ENCODE assay signal across 8 cellular contexts in the genomic region with DNA sequence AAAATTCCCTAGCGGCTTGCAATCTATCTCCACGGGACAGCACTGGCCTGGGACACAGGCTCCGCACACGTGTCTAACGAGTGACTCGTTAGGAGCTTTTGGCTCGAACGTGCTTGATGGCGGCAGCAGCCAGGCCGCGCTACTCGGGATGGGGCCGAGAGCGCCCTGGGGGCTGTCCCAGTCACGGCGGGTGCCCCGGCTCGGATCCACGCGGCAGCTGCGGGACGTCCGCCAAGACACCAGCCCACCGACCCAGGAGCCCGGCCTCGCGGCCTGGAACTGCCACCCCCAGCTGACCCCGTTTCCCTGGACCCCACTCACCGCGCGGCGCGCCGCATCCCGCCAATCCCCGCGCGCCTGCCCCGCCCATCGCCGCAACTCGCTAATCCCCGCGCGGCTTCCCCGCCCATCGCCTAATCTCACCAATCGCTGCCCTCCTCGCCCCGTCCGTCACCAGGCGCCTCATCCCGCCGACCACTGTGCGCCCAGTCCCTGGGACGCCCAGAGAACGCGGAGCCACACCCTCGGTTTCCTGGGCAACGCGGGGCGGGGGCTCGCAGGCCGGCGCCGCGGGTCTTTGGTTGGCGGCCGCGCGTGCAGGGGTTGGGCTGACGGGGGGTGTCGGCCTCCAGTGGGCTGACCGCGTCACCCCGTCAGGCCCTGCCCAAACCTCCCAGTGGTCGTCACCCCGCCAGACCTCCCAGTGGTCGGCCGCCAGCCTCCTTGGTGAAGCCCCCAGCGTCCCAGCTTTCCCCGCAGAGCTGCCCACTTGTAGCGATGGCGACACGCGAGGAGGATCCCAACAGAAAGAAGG. TPM values are rescaled to one million over a fixed set of nuclear protein-coding genes. Genes with fewer than 3 reads are reported as not detected.
DNase-seq lines count a peak whose midpoint lies in the region; ATAC-seq and TF ChIP-seq lines count a peak whose summit lies in the region.

POLD2 (minus strand) TSS at position 359 of the 814 bp plus-strand sequence. CDS start 1,495 bp downstream, outside the sequence.

- peaks cover 20% of the 10 kb centered on the region for H3K4me1 Mint-ChIP-seq in activated T-helper 17 cell treated with anti-CD3 and anti-CD28 coated beads, Interleukin-2, amount 50 U/mL, for 72 hours
- peaks cover 14 to 41% (median 36%) of the 10 kb centered on the region in 4 donors for H3K4me1 Mint-ChIP-seq in naive thymus-derived CD8-positive, alpha-beta T cell

- peaks cover 18% of the 10 kb centered on the region for H3F3A ChIP-seq in DOHH2 (ENCODE audit: control insufficient read depth, insufficient read depth)
- H3F3A ChIP-seq in GM23248 (ENCODE audit: insufficient read depth): no peaks in the 10 kb centered on the region

- in situ Hi-C loops in GM23248 (cut with MboI): no loop called here

- H3K4me1 ChIP-seq in DOHH2 (ENCODE audit: control insufficient read depth, low read length) (peaks cover 64% of the 10 kb centered on the region), GM23248 (ENCODE audit: insufficient read depth) (peaks cover 10% of the 10 kb centered on the region; the same call in 1 of the 2 replicates), fibroblast of lung (ENCODE audit: control insufficient read depth, extremely low read depth, insufficient read depth, low read length) (peaks cover 4% of the 10 kb centered on the region)

- peak within 1 kb of the TSS; percentile 93 for H3K27ac Mint-ChIP-seq in activated T-helper 17 cell treated with anti-CD3 and anti-CD28 coated beads, Interleukin-2, amount 50 U/mL, for 72 hours
- peak within 1 kb of the TSS; percentile 79 to 97 (median 92) for H3K27ac Mint-ChIP-seq in naive thymus-derived CD8-positive, alpha-beta T cell

- POLR2A ChIA-PET in naive thymus-derived CD8-positive, alpha-beta T cell (lab: Charles Lee): interaction anchor here (0.7 to 2.1 kb wide), 8 partner anchors 18 to 79 kb away, joined by 3 to 12 read pairs (median 4); partner anchors contain the start of genes AEBP1, DBNL, PGAM2 and YKT6

- H3K9me2 ChIP-seq in DOHH2 (replicated peaks; ENCODE audit: control insufficient read depth, low read length) (no peaks in the 10 kb centered on the region), GM23248 (ENCODE audit: insufficient read depth) (no peaks in the 10 kb centered on the region)

- peak; percentile 100 for ATAC-seq in activated T-helper 17 cell treated with anti-CD3 and anti-CD28 coated beads, Interleukin-2, amount 50 U/mL, for 72 hours (replicated peaks)
- ATAC-seq in naive thymus-derived CD8-positive, alpha-beta T cell: peak; percentile 97 to 98

- peaks cover 44% of the 10 kb centered on the region for H3K36me3 Mint-ChIP-seq in activated T-helper 17 cell treated with anti-CD3 and anti-CD28 coated beads, Interleukin-2, amount 50 U/mL, for 72 hours (ENCODE audit: low read depth)
- H3K36me3 Mint-ChIP-seq in naive thymus-derived CD8-positive, alpha-beta T cell: peaks cover 0 to 22% (median 2%) of the 10 kb centered on the region in 3 donors

- H3K36me3 ChIP-seq in DOHH2 (ENCODE audit: control insufficient read depth, low read length): peaks cover 41% of the 10 kb centered on the region
- H3K36me3 ChIP-seq in GM23248 (ENCODE audit: low read depth): peaks cover 4% of the 10 kb centered on the region; the same call in 1 of the 2 replicates
- peaks cover 10% of the 10 kb centered on the region for H3K36me3 ChIP-seq in fibroblast of lung (ENCODE audit: control insufficient read depth, insufficient read depth, low read length)

- H3K9ac ChIP-seq in GM23248 (peak within 1 kb of the TSS; percentile 95), fibroblast of lung (ENCODE audit: insufficient read depth, low read length) (peak within 1 kb of the TSS; percentile 73)

- no peak for TF ChIP-seq CTCF in DOHH2 (IDR thresholded peaks at IDR 0.05; ENCODE audit: low read depth, low read length, poor library complexity, severe bottlenecking)
- no peak for TF ChIP-seq CTCF in fibroblast of lung (conservative IDR thresholded peaks at IDR 0.05 in 1 of 2, IDR thresholded peaks at IDR 0.05 in 1 of 2; ENCODE audit: low read depth in 1 of 2, low read length in 2 of 2)

- peak within 1 kb of the TSS; percentile 78 for H3K4me3 ChIP-seq in DOHH2 (ENCODE audit: low read length)
- peak within 1 kb of the TSS; percentile 84 for H3K4me3 ChIP-seq in GM23248
- peak within 1 kb of the TSS; percentile 66 to 93 (median 76) for H3K4me3 ChIP-seq in fibroblast of lung (replicated peaks in 1 of 4; ENCODE audit: control extremely low read depth in 1 of 4, insufficient read depth in 1 of 4, low read depth in 3 of 4, low read length in 4 of 4)

- H2AFZ ChIP-seq in GM23248: peak within 1 kb of the TSS; percentile 89
- peak within 1 kb of the TSS; percentile 84 for H2AFZ ChIP-seq in fibroblast of lung (ENCODE audit: low read length)

- no peaks in the 10 kb centered on the region for H3K27me3 Mint-ChIP-seq in activated T-helper 17 cell treated with anti-CD3 and anti-CD28 coated beads, Interleukin-2, amount 50 U/mL, for 72 hours
- H3K27me3 Mint-ChIP-seq in naive thymus-derived CD8-positive, alpha-beta T cell: no peaks in the 10 kb centered on the region

- H3K27ac ChIP-seq in DOHH2 (ENCODE audit: low read depth, low read length) (peak within 1 kb of the TSS; percentile 44), GM23248 (peak within 1 kb of the TSS; percentile 88), fibroblast of lung (ENCODE audit: insufficient read depth, low read length) (peak within 1 kb of the TSS; percentile 92)

- whole genome bisulfite sequencing in GM23248 (ENCODE audit: low coverage in 1 of 2, low lambda C conversion rate in 2 of 2, missing lambda C conversion rate in 2 of 2), 2 experiments: 1% methylated on average over 69 to 86 of the region's 86 CpGs

- H3K4me3 Mint-ChIP-seq in activated T-helper 17 cell treated with anti-CD3 and anti-CD28 coated beads, Interleukin-2, amount 50 U/mL, for 72 hours: peak within 1 kb of the TSS; percentile 85
- peak within 1 kb of the TSS; percentile 80 to 97 (median 92) for H3K4me3 Mint-ChIP-seq in naive thymus-derived CD8-positive, alpha-beta T cell

- H3K27me3 ChIP-seq in DOHH2 (ENCODE audit: control insufficient read depth, low read length) (no peaks in the 10 kb centered on the region), GM23248 (replicated peaks; ENCODE audit: insufficient read depth) (no peaks in the 10 kb centered on the region), fibroblast of lung (ENCODE audit: control insufficient read depth, insufficient read depth, low read length) (no peaks in the 10 kb centered on the region)

- DNase-seq in GM23248 (peak; percentile 99), Kasumi-1 (lab: John Stamatoyannopoulos, UW) (peak; percentile 98 to 99), RPMI7951 (ENCODE audit: low read depth) (peak; percentile 98), fibroblast of lung (ENCODE audit: low read depth in 2 of 2) (peak; percentile 94 to 96)
- peak; percentile 93 to 98 (median 96) for DNase-seq in naive thymus-derived CD8-positive, alpha-beta T cell
- peak; percentile 91 to 96 (median 94) for DNase-seq in stimulated activated naive CD4-positive, alpha-beta T cell (lab: John Stamatoyannopoulos, UW)

- H3K79me2 ChIP-seq in DOHH2 (ENCODE audit: control insufficient read depth, low read length) (peaks cover 51% of the 10 kb centered on the region), GM23248 (ENCODE audit: insufficient read depth) (peaks cover 37% of the 10 kb centered on the region), fibroblast of lung (ENCODE audit: control insufficient read depth, insufficient read depth, low read length) (peaks cover 19% of the 10 kb centered on the region)

- H4K20me1 ChIP-seq in DOHH2 (ENCODE audit: control insufficient read depth, insufficient read depth, low read depth, low read length) (no peaks in the 10 kb centered on the region), GM23248 (ENCODE audit: insufficient read depth) (no peaks in the 10 kb centered on the region), fibroblast of lung (ENCODE audit: control insufficient read depth, extremely low read depth, insufficient read depth, low read length) (no peaks in the 10 kb centered on the region)

- peak within 1 kb of the TSS; percentile 84 for H3K4me2 ChIP-seq in DOHH2 (ENCODE audit: low read length)
- peak within 1 kb of the TSS; percentile 94 for H3K4me2 ChIP-seq in GM23248 (ENCODE audit: unreplicated experiment)
- H3K4me2 ChIP-seq in fibroblast of lung (ENCODE audit: extremely low read depth, insufficient read depth, low read length): peak within 1 kb of the TSS; percentile 95

- no peaks in the 10 kb centered on the region for H3K9me3 Mint-ChIP-seq in activated T-helper 17 cell treated with anti-CD3 and anti-CD28 coated beads, Interleukin-2, amount 50 U/mL, for 72 hours
- no peaks in the 10 kb centered on the region for H3K9me3 Mint-ChIP-seq in naive thymus-derived CD8-positive, alpha-beta T cell

- no peaks in the 10 kb centered on the region for H3K9me3 ChIP-seq in DOHH2 (ENCODE audit: control insufficient read depth, insufficient read depth, low read length)
- no peaks in the 10 kb centered on the region for H3K9me3 ChIP-seq in GM23248 (ENCODE audit: low read depth)
- no peaks in the 10 kb centered on the region for H3K9me3 ChIP-seq in fibroblast of lung (ENCODE audit: control insufficient read depth, insufficient read depth, low read depth, low read length)

RNA-seq across cellular contexts. Expression of gene POLD2, which starts in this region (rescaled TPM):
- total RNA-seq in GM23248 (2014; rRNA removed; shearing (Covaris generic)): 100 and 107 TPM in 2 replicates
- 164 and 166 TPM in 2 replicates for polyA plus RNA-seq in GM23248 (2016; fragmentation: Nextera tagmentation; extraction: Ambion mirVana)
- 193 and 210 TPM in 2 replicates for total RNA-seq in RPMI7951 (2014; rRNA removed; shearing (Covaris generic))
- 100 to 1,000 TPM; 114 to 181 TPM for total RNA-seq in activated T-helper 17 cell treated with anti-CD3 and anti-CD28 coated beads, Interleukin-2, amount 50 U/mL, for 72 hours
- 58.8 and 76.5 TPM in 2 replicates for total RNA-seq in fibroblast of lung
- 69.8 and 122 TPM in 2 replicates for polyA plus RNA-seq in fibroblast of lung
- 101 and 168 TPM in 2 replicates for polyA plus RNA-seq in fibroblast of lung (2012)
- polyA minus RNA-seq in fibroblast of lung (ENCODE audit: low replicate concordance): 110 and 231 TPM in 2 replicates
- 10 to 100 TPM; 70.5 to 72.4 TPM for total RNA-seq in naive thymus-derived CD8-positive, alpha-beta T cell
- polyA plus RNA-seq in naive thymus-derived CD8-positive, alpha-beta T cell: 100 to 1,000 TPM in 1 of 3 donors, 10 to 100 TPM in 2; 64.3 to 102 (median 89.4) TPM

Comparison
In these comparisons a context has a peak if more than half of its experiments do, and no peak if none do; other contexts are left out.
1. Peak in every context shown above with its lines: DNase-seq, ATAC-seq, H3K4me3 ChIP-seq and H3K27ac ChIP-seq.